8 cellular contexts compared by ENCODE assay signal in the genomic region with DNA sequence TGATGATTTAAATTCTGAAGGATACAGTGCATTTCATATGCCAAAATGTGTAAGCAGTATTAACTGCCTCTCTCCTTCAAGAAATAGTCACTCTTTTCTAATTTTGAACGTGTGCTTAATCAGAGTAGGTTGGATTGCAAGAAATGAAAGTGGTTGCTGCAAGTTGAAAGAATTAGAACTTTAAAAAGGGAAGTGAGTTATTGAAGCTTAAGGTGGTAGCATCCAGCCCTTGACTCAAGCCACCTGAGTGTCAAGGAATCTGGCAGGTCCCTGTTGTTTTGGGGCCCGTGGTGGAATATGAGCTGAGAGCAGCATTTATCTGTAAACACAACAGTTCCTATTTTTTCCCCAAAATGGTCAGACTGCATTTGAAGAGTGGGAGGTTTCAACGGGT. TPM values are rescaled to one million over a fixed set of nuclear protein-coding genes. Genes with fewer than 3 reads are reported as not detected.
DNase-seq lines count a peak whose midpoint lies in the region; ATAC-seq and TF ChIP-seq lines count a peak whose summit lies in the region.

No MANE protein-coding gene starts in this region.

- H3K36me3 Mint-ChIP-seq in activated naive CD4-positive, alpha-beta T cell treated with anti-CD3 and anti-CD28 coated beads, Interleukin-2, amount 10 ng/mL, durations not matched to agents 7 days and 5 days: peaks cover 8% of the 10 kb centered on the region

- no peak for TF ChIP-seq POLR2A in gastroesophageal sphincter (IDR thresholded peaks at IDR 0.05)

- peaks cover 39% of the 10 kb centered on the region for H3K4me1 Mint-ChIP-seq in activated naive CD4-positive, alpha-beta T cell treated with anti-CD3 and anti-CD28 coated beads, Interleukin-2, amount 10 ng/mL, durations not matched to agents 7 days and 5 days

- H3K27ac ChIP-seq in gastroesophageal sphincter: peak overlapping the region; percentile 77 to 97 (median 87)
- H3K27ac ChIP-seq in upper lobe of right lung: peak overlapping the region; percentile 73

- peaks cover 0 to 63% (median 17%) of the 10 kb centered on the region in 3 donors for H3K4me1 ChIP-seq in gastroesophageal sphincter
- H3K4me1 ChIP-seq in upper lobe of right lung: peaks cover 15% of the 10 kb centered on the region

- H3K4me3 Mint-ChIP-seq in activated naive CD4-positive, alpha-beta T cell treated with anti-CD3 and anti-CD28 coated beads, Interleukin-2, amount 10 ng/mL, durations not matched to agents 7 days and 5 days: peak overlapping the region; percentile 93

- WGBS in gastroesophageal sphincter (ENCODE audit: low coverage in 1 of 2), 2 donors: 0 to 2% methylated on average over 3 of the region's 3 CpGs

- H3K9me3 Mint-ChIP-seq in activated naive CD4-positive, alpha-beta T cell treated with anti-CD3 and anti-CD28 coated beads, Interleukin-2, amount 10 ng/mL, durations not matched to agents 7 days and 5 days: no peaks in the 10 kb centered on the region

- H3K36me3 ChIP-seq in gastroesophageal sphincter (peaks cover 0 to 3% of the 10 kb centered on the region in 2 donors), upper lobe of right lung (no peaks in the 10 kb centered on the region)

- H3K4me3 ChIP-seq in gastroesophageal sphincter (peak overlapping the region; percentile 63 to 90), upper lobe of right lung (peak overlapping the region; percentile 76)

- H3K9me3 ChIP-seq in gastroesophageal sphincter (no peaks in the 10 kb centered on the region), upper lobe of right lung (no peaks in the 10 kb centered on the region)

- peaks cover 22% of the 10 kb centered on the region for H3K27me3 Mint-ChIP-seq in activated naive CD4-positive, alpha-beta T cell treated with anti-CD3 and anti-CD28 coated beads, Interleukin-2, amount 10 ng/mL, durations not matched to agents 7 days and 5 days

- H3K27me3 ChIP-seq in gastroesophageal sphincter: no peaks in the 10 kb centered on the region
- no peaks in the 10 kb centered on the region for H3K27me3 ChIP-seq in upper lobe of right lung

- TF ChIP-seq CTCF in gastroesophageal sphincter (IDR thresholded peaks at IDR 0.05): no peak
- no peak for TF ChIP-seq CTCF in upper lobe of right lung (IDR thresholded peaks at IDR 0.05)

- H3K27ac Mint-ChIP-seq in activated naive CD4-positive, alpha-beta T cell treated with anti-CD3 and anti-CD28 coated beads, Interleukin-2, amount 10 ng/mL, durations not matched to agents 7 days and 5 days: peak overlapping the region; percentile 76

- TF ChIP-seq EP300 in gastroesophageal sphincter (IDR thresholded peaks at IDR 0.05): no peak

- ATAC-seq in gastroesophageal sphincter: no peak
- ATAC-seq in upper lobe of right lung: no peak

- intact Hi-C loops in upper lobe of right lung (cut with DNase I): no loop called here

- CTCF ChIA-PET in activated naive CD4-positive, alpha-beta T cell treated with anti-CD3 and anti-CD28 coated beads, Interleukin-2, amount 10 ng/mL, durations not matched to agents 7 days and 5 days (lab: Charles Lee): interaction anchor here (0.6 to 4.5 kb wide), 9 partner anchors 9 to 965 kb away, joined by 3 to 24 read pairs (median 4); no protein-coding TSS in a partner anchor

- no peak for DNase-seq in activated naive CD4-positive, alpha-beta T cell treated with anti-CD3 and anti-CD28 coated beads, Interleukin-2, amount 10 ng/mL, durations not matched to agents 7 days and 5 days
- no peak for DNase-seq in activated naive CD4-positive, alpha-beta T cell (lab: John Stamatoyannopoulos, UW)
- DNase-seq in NOMO-1 treated with DMSO at 0.1 percent for 48 hours (lab: John Stamatoyannopoulos, UW; ENCODE audit: unreplicated experiment) (peak; percentile 78), upper lobe of right lung (no peak), DMS79 (lab: John Stamatoyannopoulos, UW) (no peak), DMS153 treated with DMSO at 0.1 percent for 48 hours (lab: John Stamatoyannopoulos, UW; ENCODE audit: unreplicated experiment) (no peak), KG1 (lab: John Stamatoyannopoulos, UW) (no peak)

RNA-seq across cellular contexts. Expression of a gene that starts 1.7 kb away (rescaled TPM):
- total RNA-seq in gastroesophageal sphincter (100 to 1,000 TPM; 184 to 305 (median 218) TPM), upper lobe of right lung (91.7 TPM)

RNA-seq across cellular contexts. Expression of a gene that starts 27.7 kb away (rescaled TPM):
- total RNA-seq in gastroesophageal sphincter (10 to 100 TPM; 39.6 to 51.3 (median 47.0) TPM), upper lobe of right lung (33.3 TPM)
